In genomic region chr17:75575728-75576127, GRCh38 we compare ENCODE assay signal across 1 cellular context.
TF ChIP-seq lines count a peak whose summit lies in the region.

No MANE protein-coding gene starts in this region.

TF ChIP-seq in HepG2, 621 proteins besides CTCF, POLR2A, EP300 and RAD21 (continued from another document):
- TF ChIP-seq ZNF318 (CRISPR knock-in tag; IDR thresholded peaks at IDR 0.05): no peak
- 0 out of 2 replicates have a peak, but pooled peaks have one; percentile 31 for TF ChIP-seq KDM2A (CRISPR knock-in tag; IDR thresholded peaks at IDR 0.05; ENCODE audit: borderline replicate concordance, low read depth)
- 0 out of 2 replicates have a peak, but pooled peaks have one; percentile 23 for TF ChIP-seq ZNF574 (CRISPR knock-in tag; IDR thresholded peaks at IDR 0.05)
- no peak for TF ChIP-seq SMC3 (IDR thresholded peaks at IDR 0.05; ENCODE audit: low read length)
- 0 out of 2 replicates have a peak, but pooled peaks have one; percentile 4 for TF ChIP-seq ATF7-NPFF (CRISPR knock-in tag; IDR thresholded peaks at IDR 0.05; ENCODE audit: low read depth)
- no peak for TF ChIP-seq ZSCAN31 (CRISPR knock-in tag; IDR thresholded peaks at IDR 0.05; ENCODE audit: low read depth)
- peak; percentile 60 for TF ChIP-seq ZBTB33 (CRISPR knock-in tag; IDR thresholded peaks at IDR 0.05)
- TF ChIP-seq SKIL (CRISPR knock-in tag; IDR thresholded peaks at IDR 0.05; ENCODE audit: borderline replicate concordance): no peak
- TF ChIP-seq ZBTB34 (CRISPR knock-in tag; IDR thresholded peaks at IDR 0.05): 0 out of 2 replicates have a peak, but pooled peaks have one; percentile 33
- TF ChIP-seq BORCS8-MEF2B (CRISPR knock-in tag; IDR thresholded peaks at IDR 0.05): no peak
- no peak for TF ChIP-seq MIER3 (CRISPR knock-in tag; IDR thresholded peaks at IDR 0.05; ENCODE audit: borderline replicate concordance)
- no peak for TF ChIP-seq DBP (CRISPR knock-in tag; IDR thresholded peaks at IDR 0.05; ENCODE audit: not compliant biosample characterization)
- 0 out of 2 replicates have a peak, but pooled peaks have one; percentile 30 for TF ChIP-seq TOPORS (CRISPR knock-in tag; IDR thresholded peaks at IDR 0.05)
- no peak for TF ChIP-seq ZNF383 (CRISPR knock-in tag; IDR thresholded peaks at IDR 0.05; ENCODE audit: borderline replicate concordance)
- TF ChIP-seq ZNF747 (CRISPR knock-in tag; IDR thresholded peaks at IDR 0.05; ENCODE audit: borderline replicate concordance): no peak
- TF ChIP-seq ZFX (CRISPR knock-in tag; IDR thresholded peaks at IDR 0.05; ENCODE audit: low read depth): 0 out of 2 replicates have a peak, but pooled peaks have one; percentile 15
- 0 out of 2 replicates have a peak, but pooled peaks have one; percentile 34 for TF ChIP-seq NFKB2 (CRISPR knock-in tag; IDR thresholded peaks at IDR 0.05; ENCODE audit: borderline replicate concordance)
- TF ChIP-seq TBL1XR1 (IDR thresholded peaks at IDR 0.05; ENCODE audit: borderline replicate concordance, low read length, partially characterized antibody): no peak
- 0 out of 2 replicates have a peak, but pooled peaks have one; percentile 62 for TF ChIP-seq ZBTB38 (CRISPR knock-in tag; IDR thresholded peaks at IDR 0.05)
- no peak for TF ChIP-seq KLF16 (CRISPR knock-in tag; IDR thresholded peaks at IDR 0.05)
- TF ChIP-seq ZBTB37 (CRISPR knock-in tag; IDR thresholded peaks at IDR 0.05): no peak
- no peak for TF ChIP-seq FLYWCH1 (CRISPR knock-in tag; IDR thresholded peaks at IDR 0.05)
